In the genomic region with DNA sequence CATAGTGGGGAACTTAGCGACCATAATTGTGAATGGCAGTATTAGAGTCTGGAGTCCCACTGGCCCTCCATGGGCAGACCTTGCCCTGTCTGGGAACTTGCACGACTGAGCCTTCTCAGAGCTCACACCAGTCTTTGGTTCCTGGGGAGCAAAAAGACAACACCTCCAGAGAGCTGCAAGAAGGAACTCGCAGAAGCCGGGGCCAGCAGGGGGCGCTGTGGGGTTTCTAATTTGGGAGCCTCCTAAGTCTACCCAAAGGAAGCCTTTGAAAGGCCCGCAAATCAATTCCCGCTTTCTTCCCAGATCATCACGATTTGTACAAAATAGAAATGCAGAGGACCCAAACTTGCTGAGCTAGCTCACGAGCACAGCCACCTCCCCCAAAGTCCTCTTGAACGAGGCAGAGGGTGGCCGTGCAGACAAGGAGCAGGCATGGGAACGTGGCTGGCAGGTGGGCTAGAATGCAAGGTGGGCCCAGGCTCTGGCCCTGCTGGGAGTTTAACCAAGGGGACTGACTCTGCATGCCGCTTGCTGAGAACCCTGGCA, we compare ENCODE assay signal across 8 cellular contexts. TPM values are rescaled to one million over a fixed set of nuclear protein-coding genes. Genes with fewer than 3 reads are reported as not detected.
DNase-seq lines count a peak whose midpoint lies in the region; ATAC-seq and FAIRE-seq lines count a peak whose summit lies in the region.

No MANE protein-coding gene starts in this region.

- DNase-seq in Daoy (ENCODE audit: low read depth) (peak; percentile 67), M059J (ENCODE audit: low read depth) (peak; percentile 57), SHP77 treated with DMSO at 0.1 percent for 48 hours (lab: John Stamatoyannopoulos, UW) (peak; percentile 19), cardiac septum (ENCODE audit: low spot score) (peak; percentile 80), posterior vena cava (ENCODE audit: low spot score) (peak; percentile 92), urothelium cell line (ENCODE audit: low spot score) (peak; percentile 74)
- DNase-seq in activated naive CD4-positive, alpha-beta T cell treated with Interleukin-2 at 50 U/mL for 16 hours: peak; percentile 67

- FAIRE-seq in urothelium cell line (lab: Jason Lieb, UNC): no peak

- ATAC-seq in GM21737 (IDR thresholded peaks at IDR 0.05; ENCODE audit: unreplicated experiment): no peak

- intact Hi-C loops in cardiac septum (cut with DNase I) (loop anchor here (2.0 to 10.0 kb wide), 4 partner anchors 130 to 601 kb away; no protein-coding TSS in a partner anchor), posterior vena cava (cut with DNase I) (no loop called here)

RNA-seq across cellular contexts. Expression of gene FBXO21, which starts 46.3 kb away (rescaled TPM):
- 34.2 and 63.6 TPM in 2 replicates for total RNA-seq in Daoy (2014; rRNA removed; shearing (Covaris generic))
- 53.7 and 63.2 TPM in 2 replicates for total RNA-seq in M059J (2014; rRNA removed; shearing (Covaris generic))
- 51.9 TPM for total RNA-seq in cardiac septum
- 10 to 100 TPM; 25.8 to 28.4 TPM for total RNA-seq in posterior vena cava

Comparison
In these comparisons a context has a peak if more than half of its experiments do, and no peak if none do; other contexts are left out.
1. DNase-seq: peak in every context shown above with its lines; median percentile 92 in posterior vena cava; 80 in cardiac septum; 74 in urothelium cell line; 67 in Daoy; 67 in activated naive CD4-positive, alpha-beta T cell treated with Interleukin-2 at 50 U/mL for 16 hours; 57 in M059J; 19 in SHP77 treated with DMSO at 0.1 percent for 48 hours.